ENCODE assay signal across 9 cellular contexts in the genomic region with DNA sequence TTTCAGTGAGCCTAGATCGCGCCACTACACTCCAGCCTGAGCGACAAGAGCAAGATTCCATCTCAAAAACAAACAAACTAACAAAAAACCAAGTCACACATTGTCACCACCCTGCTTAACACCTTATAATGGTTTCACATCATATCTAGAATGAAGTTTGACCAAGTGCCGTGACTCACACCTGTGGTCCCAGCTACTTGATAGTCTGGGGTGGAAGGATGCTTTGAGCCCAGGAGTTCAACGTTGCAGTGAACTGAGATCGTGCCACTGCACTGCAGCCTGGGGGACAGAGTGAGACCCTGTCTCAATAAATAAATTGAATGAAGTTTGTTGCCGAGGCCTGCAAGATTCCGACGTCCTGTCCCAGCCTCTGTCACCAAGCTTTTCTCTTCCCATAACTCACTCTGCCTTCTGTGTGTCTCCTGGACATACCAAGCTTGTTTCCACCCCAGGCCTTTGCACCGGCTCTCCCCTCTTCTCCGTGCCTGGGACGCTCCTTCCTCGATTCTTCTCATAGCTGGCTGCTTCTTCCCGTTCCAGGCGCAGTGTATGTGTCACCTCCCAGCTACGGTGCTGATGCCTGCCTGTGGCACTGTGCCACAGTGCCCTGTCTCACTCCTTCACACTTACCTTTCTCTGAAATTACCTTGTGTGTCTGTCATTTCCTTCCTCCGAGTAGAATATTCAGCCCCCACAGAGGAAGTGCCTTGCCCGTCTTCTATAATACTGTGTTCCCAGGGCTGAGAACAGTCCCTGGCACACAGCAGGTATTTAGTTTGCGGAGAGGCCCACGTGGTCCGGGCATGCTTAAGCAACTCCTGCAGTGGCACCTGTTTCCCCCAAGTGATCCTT. TPM values are rescaled to one million over a fixed set of nuclear protein-coding genes. Genes with fewer than 3 reads are reported as not detected.
DNase-seq lines count a peak whose midpoint lies in the region; ATAC-seq and TF ChIP-seq lines count a peak whose summit lies in the region.
"Had no signal": no experiment of that assay in that cellular context is flagged by ENCODE, and none has a peak within 500 bp of the region (broad histone marks: within the 10 kb centered on the region; RNA-seq: fewer than 3 reads in every experiment).

No MANE protein-coding gene starts in this region.

- no peak for ATAC-seq in HG02885 (IDR thresholded peaks at IDR 0.05; ENCODE audit: poor library complexity, unreplicated experiment)
- no peak for ATAC-seq in GM21723 (IDR thresholded peaks at IDR 0.05; ENCODE audit: unreplicated experiment)

- peak overlapping the region; percentile 58 for H3K27ac Mint-ChIP-seq in endothelial cell (ENCODE audit: unreplicated experiment)

- DNase-seq in NCI-H146 (lab: John Stamatoyannopoulos, UW): peak; percentile 71
- no peak for DNase-seq in NCI-H146 treated with DMSO at 0.1 percent for 48 hours (lab: John Stamatoyannopoulos, UW; ENCODE audit: unreplicated experiment)
- peak; percentile 39 for DNase-seq in T-helper 22 cell (ENCODE audit: low read depth)
- DNase-seq in endothelial cell (ENCODE audit: low spot score): no peak
- peak; percentile 28 for DNase-seq in stimulated activated CD4-positive, alpha-beta T cell treated with anti-CD3 and anti-CD28 coated beads, Interleukin-4, amount 100 ng/mL, for 1 hour
- DNase-seq in NCI-H82 treated with DMSO at 0.1 percent for 48 hours (lab: John Stamatoyannopoulos, UW; ENCODE audit: unreplicated experiment): no peak

- TF ChIP-seq CTCF in endothelial cell (IDR thresholded peaks at IDR 0.05; ENCODE audit: unreplicated experiment): no peak

- H3K4me3 Mint-ChIP-seq in endothelial cell (ENCODE audit: unreplicated experiment): no peak overlapping the region
- H3K4me3 Mint-ChIP-seq: dendritic cell treated with granulocyte-macrophage colony-stimulating factor and Interleukin-4, amounts not matched to agents 40 ng/mL and 50 ng/mL, for 4 days had no signal

- H3K36me3 Mint-ChIP-seq in endothelial cell (ENCODE audit: low read depth, unreplicated experiment): peaks cover 11% of the 10 kb centered on the region

- no peaks in the 10 kb centered on the region for H3K9me3 Mint-ChIP-seq in endothelial cell (ENCODE audit: unreplicated experiment)
- H3K9me3 Mint-ChIP-seq: dendritic cell treated with granulocyte-macrophage colony-stimulating factor and Interleukin-4, amounts not matched to agents 40 ng/mL and 50 ng/mL, for 4 days had no signal

- H3K27me3 Mint-ChIP-seq in endothelial cell (ENCODE audit: unreplicated experiment): peaks cover 7% of the 10 kb centered on the region

- H3K4me1 Mint-ChIP-seq in endothelial cell (ENCODE audit: unreplicated experiment): peaks cover 37% of the 10 kb centered on the region

RNA-seq across cellular contexts. Expression of a gene that starts 3.8 kb away (rescaled TPM):
- 284 TPM for total RNA-seq in endothelial cell (ENCODE audit: unreplicated experiment)

RNA-seq across cellular contexts. Expression of a gene that starts 23.6 kb away (rescaled TPM):
- total RNA-seq in endothelial cell (ENCODE audit: unreplicated experiment): 48.1 TPM

Comparison
In these comparisons a context has a peak if more than half of its experiments do, and no peak if none do; other contexts are left out.
1. DNase-seq: peak in NCI-H146 (single experiment), T-helper 22 cell (single experiment) and stimulated activated CD4-positive, alpha-beta T cell treated with anti-CD3 and anti-CD28 coated beads, Interleukin-4, amount 100 ng/mL, for 1 hour (single experiment); none in NCI-H146 treated with DMSO at 0.1 percent for 48 hours (single experiment), endothelial cell (single experiment) and NCI-H82 treated with DMSO at 0.1 percent for 48 hours (single experiment).